25 cellular contexts compared by ENCODE assay signal in the genomic region with DNA sequence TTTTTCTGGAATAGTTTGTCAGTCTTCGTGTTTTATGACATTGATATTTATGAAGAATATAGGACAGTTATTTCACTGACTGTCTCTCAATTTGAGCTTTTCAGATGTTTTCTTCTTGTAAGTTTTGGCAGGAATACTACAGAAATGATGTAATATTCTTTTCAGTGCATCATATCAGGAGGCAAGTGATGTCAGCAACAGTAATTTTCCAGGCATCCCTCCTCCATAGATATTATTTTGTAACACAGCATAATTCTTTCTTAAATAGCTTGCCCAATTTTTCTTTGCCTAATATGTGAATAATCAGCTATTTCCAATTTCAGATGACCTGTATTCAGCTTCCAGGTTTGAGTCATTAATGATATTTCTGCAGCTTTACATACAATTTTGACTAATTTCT.
"Had no signal": no experiment of that assay in that cellular context is flagged by ENCODE, and none has a peak within 500 bp of the region (broad histone marks: within the 10 kb centered on the region; RNA-seq: fewer than 3 reads in every experiment).

No MANE protein-coding gene starts in this region.

- H3K27me3 Mint-ChIP-seq: dendritic cell treated with granulocyte-macrophage colony-stimulating factor and Interleukin-4, amounts not matched to agents 40 ng/mL and 50 ng/mL, for 4 days; effector memory CD8-positive, alpha-beta T cell; naive B cell had no signal

- DNase-seq: colonic mucosa; cortex of kidney; effector CD8-positive, alpha-beta T cell; effector memory CD8-positive, alpha-beta T cell; endodermal cell; erythroblast; esophagus squamous epithelium; foreskin fibroblast; foreskin melanocyte; gastrocnemius medialis; glutamatergic neuron; head of caudate nucleus; heart right ventricle; hippocampal formation; left cardiac atrium; left lung; left ventricle myocardium superior; lower lobe of right lung; mesenchymal stem cell; mucosa of descending colon; naive B cell had no signal

- H3K4me3 ChIP-seq: colonic mucosa, esophagus squamous epithelium, gastrocnemius medialis, heart right ventricle, left lung, lower lobe of right lung, mucosa of descending colon had no signal

- H3K4me3 Mint-ChIP-seq: dendritic cell treated with granulocyte-macrophage colony-stimulating factor and Interleukin-4, amounts not matched to agents 40 ng/mL and 50 ng/mL, for 4 days; effector memory CD8-positive, alpha-beta T cell; endodermal cell; mesothelial cell of epicardium; naive B cell had no signal

- H3K36me3 Mint-ChIP-seq: mesothelial cell of epicardium, naive B cell had no signal

- H3K27me3 ChIP-seq: colonic mucosa, esophagus squamous epithelium, gastrocnemius medialis, heart right ventricle, left lung had no signal

- H3K9me3 Mint-ChIP-seq: dendritic cell treated with granulocyte-macrophage colony-stimulating factor and Interleukin-4, amounts not matched to agents 40 ng/mL and 50 ng/mL, for 4 days; endodermal cell; mesothelial cell of epicardium had no signal

- H3K4me1 Mint-ChIP-seq: naive B cell had no signal

- H3K36me3 ChIP-seq: colonic mucosa, esophagus squamous epithelium, gastrocnemius medialis, heart right ventricle, left lung, lower lobe of right lung had no signal

- H3K9me3 ChIP-seq: colonic mucosa, esophagus squamous epithelium, gastrocnemius medialis, heart right ventricle, left lung, lower lobe of right lung, mucosa of descending colon had no signal

- H3K4me1 ChIP-seq: colonic mucosa, gastrocnemius medialis, heart right ventricle, left lung, lower lobe of right lung had no signal

- H3K27ac Mint-ChIP-seq: dendritic cell treated with granulocyte-macrophage colony-stimulating factor and Interleukin-4, amounts not matched to agents 40 ng/mL and 50 ng/mL, for 4 days; effector memory CD8-positive, alpha-beta T cell; endodermal cell; mesothelial cell of epicardium; naive B cell had no signal

- H3K27ac ChIP-seq: colonic mucosa, epithelial cell of prostate, esophagus squamous epithelium, gastrocnemius medialis, heart right ventricle, left lung, lower lobe of right lung had no signal

- ATAC-seq: effector memory CD8-positive, alpha-beta T cell; esophagus mucosa; gastrocnemius medialis; heart right ventricle; left cardiac atrium; left lung; left ventricle myocardium superior; lower lobe of right lung; mucosa of descending colon had no signal
